1 cellular context compared by ENCODE assay signal in genomic region chr7:12683678-12684077, GRCh38.
TF ChIP-seq lines count a peak whose summit lies in the region.

No MANE protein-coding gene starts in this region.

TF ChIP-seq in H1, 55 proteins besides CTCF, POLR2A, EP300 and RAD21 (continued from another document):
- no peak for TF ChIP-seq ATF2 (IDR thresholded peaks at IDR 0.05; ENCODE audit: low read length)
- TF ChIP-seq ASH2L (IDR thresholded peaks at IDR 0.05; ENCODE audit: low read length): no peak
- no peak for TF ChIP-seq BACH1 (IDR thresholded peaks at IDR 0.05; ENCODE audit: low read length)
- TF ChIP-seq CHD2 (IDR thresholded peaks at IDR 0.05; ENCODE audit: low read length): no peak
- TF ChIP-seq CBX5 (IDR thresholded peaks at IDR 0.05; ENCODE audit: low read depth, low read length): no peak
- TF ChIP-seq POLR2AphosphoS5 (IDR thresholded peaks at IDR 0.05; ENCODE audit: low read depth, low read length): no peak
- no peak for TF ChIP-seq TBP (IDR thresholded peaks at IDR 0.05; ENCODE audit: low read depth, low read length)
- no peak for TF ChIP-seq SIN3A (conservative IDR thresholded peaks at IDR 0.05 in 1 of 2, IDR thresholded peaks at IDR 0.05 in 1 of 2; ENCODE audit: low read depth in 1 of 2, low read length in 2 of 2)
- TF ChIP-seq JUN (IDR thresholded peaks at IDR 0.05; ENCODE audit: low read depth, low read length): no peak
- TF ChIP-seq USF2 (IDR thresholded peaks at IDR 0.05; ENCODE audit: low read length): no peak
- no peak for TF ChIP-seq BRCA1 (IDR thresholded peaks at IDR 0.05; ENCODE audit: low read depth, low read length)
